In the genomic region with DNA sequence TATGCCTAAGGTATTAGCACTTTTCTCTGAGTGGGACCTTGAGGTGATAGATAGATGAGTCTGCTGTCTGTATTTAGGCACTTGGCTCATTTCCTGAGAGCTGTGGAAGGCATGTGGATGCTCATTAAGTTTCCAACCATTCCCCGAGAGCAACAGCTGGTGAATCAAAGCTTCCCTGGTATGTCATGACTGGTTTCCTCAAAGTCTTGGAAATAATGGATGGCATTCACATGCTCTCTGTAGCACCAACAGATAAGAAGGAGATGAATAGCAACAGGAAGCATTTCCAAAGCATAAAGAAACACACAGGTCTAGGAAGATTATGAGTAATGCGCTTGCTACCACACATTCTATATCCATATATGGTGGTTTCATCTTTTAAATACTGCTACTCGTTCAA, we compare ENCODE assay signal across 17 cellular contexts.
DNase-seq lines count a peak whose midpoint lies in the region; ATAC-seq, FAIRE-seq and TF ChIP-seq lines count a peak whose summit lies in the region.
"Had no signal": no experiment of that assay in that cellular context is flagged by ENCODE, and none has a peak within 500 bp of the region (broad histone marks: within the 10 kb centered on the region; RNA-seq: fewer than 3 reads in every experiment).

No MANE protein-coding gene starts in this region.

- no peak for TF ChIP-seq RAD21 in IMR-90 (IDR thresholded peaks at IDR 0.05; ENCODE audit: low read length)

- peak overlapping the region; percentile 64 for H2BK20ac ChIP-seq in IMR-90 (ENCODE audit: low read depth, low read length)

- WGBS in IMR-90 (ENCODE audit: extremely low coverage in 2 of 2, insufficient read length in 1 of 2), 2 experiments, result no CpG with 5 or more reads among the region's 3 CpGs

- intact Hi-C loops in IMR-90 (cut with micrococcal nuclease), result loop anchor here (5.0 kb wide), 1 partner anchor 196 kb away; no protein-coding TSS in a partner anchor

- ATAC-seq in IMR-90 (ENCODE audit: low read depth) (peak; percentile 84), GM18858 (IDR thresholded peaks at IDR 0.05; ENCODE audit: unreplicated experiment) (no peak), HG03571 (IDR thresholded peaks at IDR 0.05; ENCODE audit: unreplicated experiment) (no peak)
- ATAC-seq: activated CD4-positive, CD25-positive, alpha-beta regulatory T cell treated with anti-CD3 and anti-CD28 coated beads, Interleukin-2, amount 50 U/mL, for 24 hours; activated T-cell treated with anti-CD3 and anti-CD28 coated beads, Interleukin-2, amount 50 U/mL, for 4 hours; esophagus mucosa had no signal

- H3K9me3 Mint-ChIP-seq in nephron progenitor cell, result no peaks in the 10 kb centered on the region
- H3K9me3 Mint-ChIP-seq: activated T-cell treated with anti-CD3 and anti-CD28 coated beads, Interleukin-2, amount 50 U/mL, for 4 hours; H9 had no signal

- H3K4me1 Mint-ChIP-seq in nephron progenitor cell, result no peaks in the 10 kb centered on the region

- H3K36me3 ChIP-seq in IMR-90 (ENCODE audit: control insufficient read depth, insufficient read depth, low read length) (no peaks in the 10 kb centered on the region), bronchial epithelial cell (ENCODE audit: control insufficient read depth, insufficient read depth, low read length) (no peaks in the 10 kb centered on the region), kidney epithelial cell (ENCODE audit: control insufficient read depth, insufficient read depth, low read length) (no peaks in the 10 kb centered on the region)
- H3K36me3 ChIP-seq: vagina had no signal

- no peak overlapping the region for H2AK9ac ChIP-seq in IMR-90 (replicated peaks; ENCODE audit: low read depth, low read length, poor library complexity)

- H2BK120ac ChIP-seq in IMR-90 (ENCODE audit: low read depth, low read length), result peak overlapping the region; percentile 38

- TF ChIP-seq CTCF in AG04449 (IDR thresholded peaks at IDR 0.05; ENCODE audit: insufficient read depth, low read length, missing control alignments), result no peak
- no peak for TF ChIP-seq CTCF in IMR-90 (conservative IDR thresholded peaks at IDR 0.05; ENCODE audit: low read depth, low read length)
- no peak for TF ChIP-seq CTCF in bronchial epithelial cell (IDR thresholded peaks at IDR 0.05; ENCODE audit: insufficient read depth, low read length, severe bottlenecking)
- TF ChIP-seq CTCF in kidney epithelial cell (IDR thresholded peaks at IDR 0.05; ENCODE audit: insufficient read depth, low read length, poor library complexity, severe bottlenecking), result no peak
- TF ChIP-seq CTCF in nephron progenitor cell (IDR thresholded peaks at IDR 0.05), result no peak

- no peaks in the 10 kb centered on the region for H3K27me3 Mint-ChIP-seq in nephron progenitor cell (ENCODE audit: low read depth, poor library complexity)

- H3K18ac ChIP-seq in IMR-90 (ENCODE audit: low read depth, low read length), result peak overlapping the region; percentile 31; the same call in 1 of the 2 replicates

- no peak overlapping the region; the same call in 1 of the 2 replicates for H3K23ac ChIP-seq in IMR-90 (ENCODE audit: low read depth, low read length)

- H3K4me3 ChIP-seq in AG04449 (ENCODE audit: low read depth, low read length), result no peak overlapping the region
- no peak overlapping the region for H3K4me3 ChIP-seq in IMR-90 (ENCODE audit: insufficient read depth, low read depth, low read length)
- H3K4me3 ChIP-seq in bronchial epithelial cell (ENCODE audit: low read depth, low read length), result no peak overlapping the region
- H3K4me3 ChIP-seq in kidney epithelial cell (ENCODE audit: low read depth, low read length), result no peak overlapping the region
- H3K4me3 ChIP-seq: vagina had no signal

- no peaks in the 10 kb centered on the region for H3K36me3 Mint-ChIP-seq in nephron progenitor cell (ENCODE audit: low read depth)

- H3K4me3 Mint-ChIP-seq in nephron progenitor cell, result no peak overlapping the region
- H3K4me3 Mint-ChIP-seq: activated T-cell treated with anti-CD3 and anti-CD28 coated beads, Interleukin-2, amount 50 U/mL, for 4 hours; H9 had no signal

- H3K14ac ChIP-seq in IMR-90 (replicated peaks; ENCODE audit: low read depth, low read length), result no peak overlapping the region

- no peaks in the 10 kb centered on the region for H3K9me3 ChIP-seq in IMR-90 (ENCODE audit: control insufficient read depth, insufficient read depth, low read length)
- H3K9me3 ChIP-seq: vagina had no signal

- no peak for TF ChIP-seq POLR2A in IMR-90 (IDR thresholded peaks at IDR 0.05; ENCODE audit: low read depth, low read length)

- H3K4me1 ChIP-seq in IMR-90 (ENCODE audit: control insufficient read depth, insufficient read depth, low read length), result peaks cover 2% of the 10 kb centered on the region; the same call in 1 of the 2 replicates
- H3K4me1 ChIP-seq: vagina had no signal

- in situ Hi-C loops in IMR-90 (cut with MboI; ENCODE audit: low sequenced_read_pairs), result no loop called here

- no peak overlapping the region for H4K91ac ChIP-seq in IMR-90 (ENCODE audit: insufficient read depth, low read depth, low read length)

- H3K56ac ChIP-seq in IMR-90 (ENCODE audit: extremely low read depth, insufficient read depth, low read length), result no peak overlapping the region

- peak overlapping the region; percentile 18; the same call in 1 of the 2 replicates for H3K4ac ChIP-seq in IMR-90 (ENCODE audit: low read depth, low read length)

- no peak overlapping the region for H3K27ac ChIP-seq in IMR-90 (ENCODE audit: insufficient read depth, low read length)
- H3K27ac ChIP-seq: vagina had no signal

- no peak overlapping the region for H4K5ac ChIP-seq in IMR-90 (ENCODE audit: low read depth, low read length)

- dilution Hi-C loops in IMR-90 (cut with HindIII; ENCODE audit: low sequenced_read_pairs, unreplicated experiment), result no loop called here

- H3K79me1 ChIP-seq in IMR-90 (ENCODE audit: low read depth in 1 of 2, low read length in 2 of 2), result no peaks in the 10 kb centered on the region

- DNase-seq in AG04449 (ENCODE audit: low read depth, low spot score) (peak; percentile 82), IMR-90 (peak; percentile 96), bronchial epithelial cell (ENCODE audit: low read depth) (peak; percentile 73), kidney epithelial cell (ENCODE audit: low read depth) (peak; percentile 61), nephron progenitor cell (no peak), T-helper 9 cell (no peak)
- DNase-seq: activated T-cell treated with anti-CD3 and anti-CD28 coated beads, Interleukin-2, amount 50 U/mL, for 4 hours; caudate nucleus; H9; NCI-H1436; NCI-H526 treated with DMSO at 0.1 percent for 48 hours; SIG-M5 had no signal

- H3K4me2 ChIP-seq in IMR-90 (ENCODE audit: low read depth, low read length), result 0 out of 2 replicates have a peak overlapping the region, but pooled peaks have one; percentile 0

- no peaks in the 10 kb centered on the region for H4K20me1 ChIP-seq in IMR-90 (ENCODE audit: insufficient read depth, low read length)

- CTCF ChIA-PET in AG04449 (lab: Yijun Ruan, JAX) (interaction anchor here (1.1 kb wide), 1 partner anchor 9 kb away, joined by 3 read pairs; no protein-coding TSS in a partner anchor), IMR-90 (lab: Yijun Ruan, JAX) (no interaction called here)

- no peak overlapping the region for H2BK15ac ChIP-seq in IMR-90 (ENCODE audit: low read depth, low read length)

- no TSS peak for BruUV-seq in IMR-90 (replicated peaks; lab: Mats Ljungman, UMichigan)

- H3K9ac ChIP-seq in IMR-90 (ENCODE audit: low read depth, low read length), result no peak overlapping the region

- H2AK5ac ChIP-seq in IMR-90 (ENCODE audit: low read depth, low read length), result no peak overlapping the region

- H3K27ac Mint-ChIP-seq in nephron progenitor cell, result no peak overlapping the region
- H3K27ac Mint-ChIP-seq: H9 had no signal

- POLR2A ChIA-PET in AG04449 (lab: Yijun Ruan, JAX) (interaction anchor here (1.1 to 1.3 kb wide), 3 partner anchors 31 to 261 kb away, joined by 3 to 7 read pairs (median 3); partner anchors contain the start of gene RPL34), IMR-90 (lab: Charles Lee; ENCODE audit: unreplicated experiment) (no interaction called here)

- FAIRE-seq in bronchial epithelial cell (lab: Jason Lieb, UNC), result no peak

- H2AFZ ChIP-seq in IMR-90 (replicated peaks; ENCODE audit: low read length, poor library complexity), result no peak overlapping the region

- no peaks in the 10 kb centered on the region for H3K9me1 ChIP-seq in IMR-90 (ENCODE audit: insufficient read depth, low read length)

- H3K27me3 ChIP-seq in IMR-90 (ENCODE audit: control insufficient read depth, insufficient read depth, low read length), result no peaks in the 10 kb centered on the region
- no peaks in the 10 kb centered on the region for H3K27me3 ChIP-seq in bronchial epithelial cell (ENCODE audit: control insufficient read depth, insufficient read depth, low read length)
- no peaks in the 10 kb centered on the region for H3K27me3 ChIP-seq in kidney epithelial cell (ENCODE audit: control insufficient read depth, insufficient read depth, low read length)
- H3K27me3 ChIP-seq: vagina had no signal

- 0 out of 4 replicates have a peak overlapping the region, but pooled peaks of 1 of the 2 experiments have one; percentile 7 for H4K8ac ChIP-seq in IMR-90 (ENCODE audit: low read depth in 2 of 2, low read length in 2 of 2)

- H2BK5ac ChIP-seq in IMR-90 (ENCODE audit: low read depth, low read length, poor library complexity, severe bottlenecking), result peak overlapping the region; percentile 77

TF ChIP-seq in IMR-90, 13 proteins besides CTCF, POLR2A, EP300 and RAD21:
- TF ChIP-seq NFE2L2 (IDR thresholded peaks at IDR 0.05; ENCODE audit: low read depth, low read length), result no peak
- peak; percentile 28; the same call in 1 of the 2 replicates for TF ChIP-seq CEBPB (IDR thresholded peaks at IDR 0.05; ENCODE audit: low read depth, low read length)
- 0 out of 2 replicates have a peak, but pooled peaks have one; percentile 30 for TF ChIP-seq FOS (IDR thresholded peaks at IDR 0.05; ENCODE audit: low read depth, low read length)
- TF ChIP-seq RCOR1 (IDR thresholded peaks at IDR 0.05; ENCODE audit: insufficient replicate concordance, low read length), result peak; percentile 95
- peak; percentile 98 for TF ChIP-seq BHLHE40 (IDR thresholded peaks at IDR 0.05; ENCODE audit: low read depth, low read length)

Comparison
In these comparisons a context has a peak if more than half of its experiments do, and no peak if none do; other contexts are left out.
1. DNase-seq: peak in AG04449 (single experiment), IMR-90 (single experiment), bronchial epithelial cell (single experiment) and kidney epithelial cell (single experiment); none in nephron progenitor cell (single experiment) and T-helper 9 cell (single experiment).